Comparison of ENCODE assay signal across 6 cellular contexts in genomic region chr16:2008631-2009301, GRCh38. TPM values are rescaled to one million over a fixed set of nuclear protein-coding genes. Genes with fewer than 3 reads are reported as not detected.
A peak's percentile ranks its signal among the peaks of the same experiment; 100 is the strongest.
DNase-seq lines count a peak whose midpoint lies in the region; ATAC-seq and TF ChIP-seq lines count a peak whose summit lies in the region.

No MANE protein-coding gene starts in this region.

- H3K4me3 ChIP-seq in foreskin fibroblast (ENCODE audit: low read depth in 1 of 2, low read length in 2 of 2) (peak overlapping the region; percentile 79 to 83), subcutaneous abdominal adipose tissue (ENCODE audit: low read depth in 1 of 5, low read length in 5 of 5) (peak overlapping the region; percentile 72 to 79 (median 73))

- peaks cover 17 to 64% (median 62%) of the 10 kb centered on the region in 5 donors for H3K4me1 ChIP-seq in subcutaneous abdominal adipose tissue (ENCODE audit: control insufficient read depth in 5 of 5, insufficient read depth in 5 of 5, low read length in 5 of 5)

- no peaks in the 10 kb centered on the region for H3K36me3 ChIP-seq in subcutaneous abdominal adipose tissue (ENCODE audit: control insufficient read depth in 5 of 5, insufficient read depth in 5 of 5, low read length in 5 of 5)

- H3K27ac ChIP-seq in subcutaneous abdominal adipose tissue (ENCODE audit: low read depth, low read length), result peak overlapping the region; percentile 79

- no peaks in the 10 kb centered on the region for H3K9me3 ChIP-seq in subcutaneous abdominal adipose tissue (ENCODE audit: control insufficient read depth in 5 of 5, low read length in 5 of 5)

- TF ChIP-seq CTCF in foreskin fibroblast (IDR thresholded peaks at IDR 0.05; ENCODE audit: low read depth, low read length), result no peak

- DNase-seq in RKO (ENCODE audit: low spot score) (peak; percentile 43), foreskin fibroblast (peak; percentile 46 to 73), A172 (ENCODE audit: low spot score) (no peak), NCI-H1436 treated with DMSO at 0.1 percent for 48 hours (lab: John Stamatoyannopoulos, UW) (no peak)

- H3K27me3 ChIP-seq in subcutaneous abdominal adipose tissue (ENCODE audit: control insufficient read depth in 5 of 5, insufficient read depth in 4 of 5, low read length in 5 of 5), result no peaks in the 10 kb centered on the region

- peak; percentile 5 for ATAC-seq in GM21723 (IDR thresholded peaks at IDR 0.05; ENCODE audit: unreplicated experiment)

- peak overlapping the region; percentile 68 to 95 (median 87) for H3K9ac ChIP-seq in subcutaneous abdominal adipose tissue (ENCODE audit: low read length in 5 of 5)

RNA-seq across cellular contexts. Expression of gene ZNF598, which starts 0.9 kb away (rescaled TPM):
- total RNA-seq in A172 (2014; rRNA removed; shearing (Covaris generic)), result 23.5 and 26.9 TPM in 2 replicates

RNA-seq across cellular contexts. Expression of gene NPW, which starts 10.8 kb away (rescaled TPM):
- total RNA-seq in A172 (2014; rRNA removed; shearing (Covaris generic)), result 0.14 TPM in 1 of 2 replicates, not detected in the other

RNA-seq across cellular contexts. Expression of gene NHERF2, which starts 17.9 kb away (rescaled TPM):
- 124 and 154 TPM in 2 replicates for total RNA-seq in A172 (2014; rRNA removed; shearing (Covaris generic))

RNA-seq across cellular contexts. Expression of gene SYNGR3, which starts 19.0 kb away (rescaled TPM):
- total RNA-seq in A172 (2014; rRNA removed; shearing (Covaris generic)), result 21.8 and 29.3 TPM in 2 replicates

RNA-seq across cellular contexts. Expression of gene GFER, which starts 24.8 kb away (rescaled TPM):
- 24.1 and 36.1 TPM in 2 replicates for total RNA-seq in A172 (2014; rRNA removed; shearing (Covaris generic))

Comparison
In these comparisons a context has a peak if more than half of its experiments do, and no peak if none do; other contexts are left out.
1. DNase-seq: peak in RKO (single experiment) and foreskin fibroblast (2 of 2); none in A172 (single experiment) and NCI-H1436 treated with DMSO at 0.1 percent for 48 hours (single experiment).